ENCODE assay signal across 21 cellular contexts in the genomic region with DNA sequence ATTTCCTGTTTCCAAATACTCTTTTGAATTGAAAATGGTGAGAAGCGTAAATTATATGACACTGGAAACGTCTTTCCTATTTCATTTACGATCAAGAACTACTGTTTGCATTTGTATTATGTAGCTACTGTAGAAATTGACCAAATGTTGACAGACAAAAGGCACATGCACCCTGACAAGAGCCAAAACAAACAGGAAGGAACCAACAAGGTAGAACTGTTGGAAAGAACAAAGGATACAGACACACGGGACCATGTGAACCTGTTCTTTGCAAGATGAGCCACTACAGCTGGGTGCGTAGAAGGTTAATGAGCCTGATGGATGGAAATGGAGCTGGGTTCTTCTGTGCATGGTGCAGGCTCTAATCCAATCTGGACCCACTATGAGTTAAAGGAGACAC. TPM values are rescaled to one million over a fixed set of nuclear protein-coding genes. Genes with fewer than 3 reads are reported as not detected.
DNase-seq lines count a peak whose midpoint lies in the region; ATAC-seq and TF ChIP-seq lines count a peak whose summit lies in the region.
"Had no signal": no experiment of that assay in that cellular context is flagged by ENCODE, and none has a peak within 500 bp of the region (broad histone marks: within the 10 kb centered on the region; RNA-seq: fewer than 3 reads in every experiment).

No MANE protein-coding gene starts in this region.

- H3K4me3 ChIP-seq in GM23338 (no peak overlapping the region), PC-3 (ENCODE audit: low read length) (no peak overlapping the region), right lobe of liver (no peak overlapping the region), right cardiac atrium (ENCODE audit: low read length) (no peak overlapping the region)
- H3K4me3 ChIP-seq: skin epidermis, upper lobe of left lung had no signal

- no peak overlapping the region for H3K27ac Mint-ChIP-seq in GM23338
- H3K27ac Mint-ChIP-seq: activated T-helper 2 cell treated with anti-CD3 and anti-CD28 coated beads, Interferon-gamma antibody, Interleukin-2, Interleukin-4, amounts not matched to agents 10 μg/mL and 5 μg/mL and 100 μg/mL, durations not matched to agents 14 hours and 24 hours and 36 hours; brain; CD8-positive, alpha-beta T cell; mesothelial cell of epicardium; nephron progenitor cell; stimulated activated naive CD8-positive, alpha-beta T cell treated with anti-CD3 and anti-CD28 coated beads, Interleukin-15, Interleukin-2, amounts not matched to agents 100 ng/mL and 50 ng/mL, for 24 hours had no signal

- peaks cover 46% of the 10 kb centered on the region for H3K4me1 Mint-ChIP-seq in GM23338

- H3K4me2 ChIP-seq in GM23338 (peak overlapping the region; percentile 31), PC-3 (ENCODE audit: low read length) (no peak overlapping the region)

- H3K9me2 ChIP-seq in GM23338 (ENCODE audit: insufficient read depth), result no peaks in the 10 kb centered on the region; the same call in none of the 2 replicates
- H3K9me2 ChIP-seq in PC-3 (replicated peaks; ENCODE audit: low read length), result no peaks in the 10 kb centered on the region

- no peak for ATAC-seq in GM23338
- peak; percentile 83 for ATAC-seq in PC-3
- peak; percentile 69 to 91 (median 82) for ATAC-seq in right lobe of liver
- no peak for ATAC-seq in HG02885 (IDR thresholded peaks at IDR 0.05; ENCODE audit: poor library complexity, unreplicated experiment)
- no peak for ATAC-seq in right cardiac atrium
- ATAC-seq: CD8-positive, alpha-beta T cell had no signal

- H3F3A ChIP-seq in GM23338 (replicated peaks; ENCODE audit: low read depth) (peaks cover 4% of the 10 kb centered on the region; the same call in 1 of the 2 replicates), PC-3 (ENCODE audit: low read length, unreplicated experiment) (no peaks in the 10 kb centered on the region)

- TF ChIP-seq CTCF in GM23338 (conservative IDR thresholded peaks at IDR 0.05; ENCODE audit: low read depth in 2 of 2) (no peak), PC-3 (conservative IDR thresholded peaks at IDR 0.05; ENCODE audit: low read depth, low read length) (no peak), right lobe of liver (IDR thresholded peaks at IDR 0.05) (no peak)

- CTCF ChIA-PET in PC-3 (lab: Charles Lee), result no interaction called here

- H3K27me3 Mint-ChIP-seq in GM23338 (ENCODE audit: insufficient read depth, low read depth, poor library complexity), result peaks cover 13% of the 10 kb centered on the region

- no peaks in the 10 kb centered on the region for H3K36me3 Mint-ChIP-seq in GM23338 (ENCODE audit: low read depth)
- H3K36me3 Mint-ChIP-seq: brain; CD8-positive, alpha-beta T cell; mesothelial cell of epicardium had no signal

- WGBS in right lobe of liver (ENCODE audit: insufficient coverage, low coverage, low lambda C conversion rate, missing lambda C conversion rate), result 13% methylated on average over 4 of the region's 5 CpGs
- WGBS in right cardiac atrium, result 59% methylated on average over 5 of the region's 5 CpGs

- H3K27ac ChIP-seq in GM23338 (ENCODE audit: low read depth) (no peak overlapping the region), PC-3 (ENCODE audit: low read length) (no peak overlapping the region), right lobe of liver (no peak overlapping the region), right cardiac atrium (ENCODE audit: low read length) (no peak overlapping the region)
- H3K27ac ChIP-seq: skin epidermis, upper lobe of left lung had no signal

- POLR2A ChIA-PET in PC-3 (lab: Charles Lee; ENCODE audit: unreplicated experiment), result no interaction called here

- H3K9ac ChIP-seq in PC-3 (ENCODE audit: low read length), result no peak overlapping the region

- H2AFZ ChIP-seq in GM23338, result peak overlapping the region; percentile 49; the same call in 1 of the 2 replicates
- peak overlapping the region; percentile 2 for H2AFZ ChIP-seq in PC-3 (ENCODE audit: low read length)

- H4K20me1 ChIP-seq in GM23338 (replicated peaks; ENCODE audit: insufficient read depth) (no peaks in the 10 kb centered on the region), PC-3 (ENCODE audit: low read length) (no peaks in the 10 kb centered on the region)

- H3K4me1 ChIP-seq in GM23338 (ENCODE audit: insufficient read depth) (peaks cover 37% of the 10 kb centered on the region), PC-3 (ENCODE audit: insufficient read depth, low read length) (peaks cover 9% of the 10 kb centered on the region), right lobe of liver (peaks cover 0 to 3% (median 0%) of the 10 kb centered on the region in 4 donors), right cardiac atrium (ENCODE audit: control insufficient read depth, insufficient read depth, low read length) (no peaks in the 10 kb centered on the region)
- H3K4me1 ChIP-seq: upper lobe of left lung had no signal

- no TSS peak for BruUV-seq in PC-3 (replicated peaks; lab: Mats Ljungman, UMichigan)

- DNase-seq in GM23338 (ENCODE audit: low spot score) (no peak), NCI-H2029 (lab: John Stamatoyannopoulos, UW) (peak; percentile 86), PC-3 (peak; percentile 63), right lobe of liver (no peak), right cardiac atrium (no peak), NCI-H1417 (lab: John Stamatoyannopoulos, UW) (no peak)
- DNase-seq in effector CD8-positive, alpha-beta T cell (lab: John Stamatoyannopoulos, UW), result no peak
- DNase-seq: activated CD4-positive, alpha-beta T cell treated with anti-CD3 and anti-CD28 coated beads for 4 hours; CD8-positive, alpha-beta T cell; EL; NCI-H1694; NCI-H526; nephron progenitor cell; Right ventricle myocardium superior; upper lobe of left lung had no signal

- no peaks in the 10 kb centered on the region for H3K36me3 ChIP-seq in GM23338 (ENCODE audit: insufficient read depth)
- no peaks in the 10 kb centered on the region for H3K36me3 ChIP-seq in PC-3 (ENCODE audit: low read depth, low read length)
- no peaks in the 10 kb centered on the region for H3K36me3 ChIP-seq in right lobe of liver
- H3K36me3 ChIP-seq: upper lobe of left lung had no signal

- no peaks in the 10 kb centered on the region for H3K27me3 ChIP-seq in GM23338 (ENCODE audit: insufficient read depth)
- no peaks in the 10 kb centered on the region for H3K27me3 ChIP-seq in PC-3 (ENCODE audit: low read length)
- no peaks in the 10 kb centered on the region for H3K27me3 ChIP-seq in right lobe of liver
- H3K27me3 ChIP-seq in right cardiac atrium (ENCODE audit: control insufficient read depth, insufficient read depth), result no peaks in the 10 kb centered on the region
- H3K27me3 ChIP-seq: upper lobe of left lung had no signal

- H3K79me2 ChIP-seq in GM23338 (replicated peaks; ENCODE audit: insufficient read depth) (no peaks in the 10 kb centered on the region), PC-3 (ENCODE audit: low read length) (no peaks in the 10 kb centered on the region)

- no peak overlapping the region; the same call in 2 of the 3 replicates for H3K4me3 Mint-ChIP-seq in GM23338
- H3K4me3 Mint-ChIP-seq: brain; CD8-positive, alpha-beta T cell; mesothelial cell of epicardium; nephron progenitor cell; stimulated activated naive CD8-positive, alpha-beta T cell treated with anti-CD3 and anti-CD28 coated beads, Interleukin-15, Interleukin-2, amounts not matched to agents 100 ng/mL and 50 ng/mL, for 24 hours had no signal

- TF ChIP-seq POLR2A in right lobe of liver (IDR thresholded peaks at IDR 0.05), result no peak

- no peaks in the 10 kb centered on the region for H3K9me3 ChIP-seq in PC-3 (ENCODE audit: low read length)
- no peaks in the 10 kb centered on the region for H3K9me3 ChIP-seq in right lobe of liver
- no peaks in the 10 kb centered on the region for H3K9me3 ChIP-seq in right cardiac atrium (ENCODE audit: control insufficient read depth, low read length)
- H3K9me3 ChIP-seq: upper lobe of left lung had no signal

- intact Hi-C loops in PC-3 (cut with micrococcal nuclease) (no loop called here), right lobe of liver (cut with DNase I) (no loop called here), right cardiac atrium (cut with DNase I) (no loop called here)

- no peaks in the 10 kb centered on the region for H3K9me3 Mint-ChIP-seq in GM23338
- H3K9me3 Mint-ChIP-seq: activated T-helper 2 cell treated with anti-CD3 and anti-CD28 coated beads, Interferon-gamma antibody, Interleukin-2, Interleukin-4, amounts not matched to agents 10 μg/mL and 5 μg/mL and 100 μg/mL, durations not matched to agents 14 hours and 24 hours and 36 hours; CD8-positive, alpha-beta T cell; mesothelial cell of epicardium had no signal

TF ChIP-seq in GM23338, 12 proteins besides CTCF, POLR2A, EP300 and RAD21 (continues in another document):
- TF ChIP-seq CREB1 (CRISPR knock-in tag; IDR thresholded peaks at IDR 0.05; ENCODE audit: low read depth) (no peak), ZNF331 (CRISPR knock-in tag; IDR thresholded peaks at IDR 0.05; ENCODE audit: low read depth) (no peak), JUNB (IDR thresholded peaks at IDR 0.05; ENCODE audit: unreplicated experiment) (no peak), EZH2 (IDR thresholded peaks at IDR 0.05; ENCODE audit: low read depth, unreplicated experiment) (no peak), STAT1 (IDR thresholded peaks at IDR 0.05; ENCODE audit: unreplicated experiment) (no peak), NANOG (IDR thresholded peaks at IDR 0.05; ENCODE audit: borderline replicate concordance) (no peak), EZH2phosphoT487 (IDR thresholded peaks at IDR 0.05; ENCODE audit: unreplicated experiment) (no peak), ZNF114 (CRISPR knock-in tag; IDR thresholded peaks at IDR 0.05) (no peak)
- TF ChIP-seq, protein P1, sequence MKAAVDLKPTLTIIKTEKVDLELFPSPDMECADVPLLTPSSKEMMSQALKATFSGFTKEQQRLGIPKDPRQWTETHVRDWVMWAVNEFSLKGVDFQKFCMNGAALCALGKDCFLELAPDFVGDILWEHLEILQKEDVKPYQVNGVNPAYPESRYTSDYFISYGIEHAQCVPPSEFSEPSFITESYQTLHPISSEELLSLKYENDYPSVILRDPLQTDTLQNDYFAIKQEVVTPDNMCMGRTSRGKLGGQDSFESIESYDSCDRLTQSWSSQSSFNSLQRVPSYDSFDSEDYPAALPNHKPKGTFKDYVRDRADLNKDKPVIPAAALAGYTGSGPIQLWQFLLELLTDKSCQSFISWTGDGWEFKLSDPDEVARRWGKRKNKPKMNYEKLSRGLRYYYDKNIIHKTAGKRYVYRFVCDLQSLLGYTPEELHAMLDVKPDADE (IDR thresholded peaks at IDR 0.05), result no peak

RNA-seq across cellular contexts. Expression of a gene that starts 48.4 kb away (rescaled TPM):
- 7.9 and 8.7 TPM in 2 replicates for total RNA-seq in GM23338 (2014; rRNA removed; shearing (Covaris generic))
- polyA plus RNA-seq in GM23338 (2016; fragmentation: Nextera tagmentation; extraction: Ambion mirVana) (0.47 and 0.99 TPM in 2 replicates), right cardiac atrium (5.7 TPM)
- total RNA-seq in PC-3 (2014; rRNA removed) (275 and 375 TPM in 2 replicates), right lobe of liver (1 to 10 TPM; 2.3 to 4.6 (median 3.8) TPM), right cardiac atrium (10 to 100 TPM; 13.2 to 21.6 (median 17.4) TPM)

Comparison
In these comparisons a context has a peak if more than half of its experiments do, and no peak if none do; other contexts are left out.
1. ATAC-seq: peak in PC-3 (single experiment) and right lobe of liver (4 of 4); none in GM23338 (single experiment), HG02885 (single experiment) and right cardiac atrium (0 of 2).
2. DNase-seq: peak in NCI-H2029 (single experiment) and PC-3 (single experiment); none in GM23338 (single experiment), right lobe of liver (0 of 3), effector CD8-positive, alpha-beta T cell (single experiment), right cardiac atrium (0 of 3) and NCI-H1417 (0 of 3).
3. RNA of a gene that starts 48.4 kb away (total RNA-seq): 275 to 375 TPM in PC-3; 13.2 to 21.6 TPM in right cardiac atrium, 7.9 to 8.7 TPM in GM23338 and 2.3 to 4.6 TPM in right lobe of liver; every median in the first group is over 10 times any median in the second.